ENCODE assay signal across 29 cellular contexts in genomic region chr17:3697157-3697515, GRCh38. TPM values are rescaled to one million over a fixed set of nuclear protein-coding genes. Genes with fewer than 3 reads are reported as not detected.
A peak's percentile ranks its signal among the peaks of the same experiment; 100 is the strongest.
DNase-seq lines count a peak whose midpoint lies in the region; ATAC-seq and TF ChIP-seq lines count a peak whose summit lies in the region.
"Had no signal": no experiment of that assay in that cellular context is flagged by ENCODE, and none has a peak within 500 bp of the region (broad histone marks: within the 10 kb centered on the region; RNA-seq: fewer than 3 reads in every experiment).

No MANE protein-coding gene starts in this region.

- H3K4me3 Mint-ChIP-seq in CD4-positive, CD25-positive, alpha-beta regulatory T cell, result peak overlapping the region in 3 of 4 donors; percentile 81 to 88 (median 84)
- peak overlapping the region in 2 of 3 experiments; percentile 30 to 72 for H3K4me3 Mint-ChIP-seq in nephron

- no peak overlapping the region for H3K4me3 ChIP-seq in CD4-positive, CD25-positive, alpha-beta regulatory T cell (ENCODE audit: low read depth, low read length)
- H3K4me3 ChIP-seq in thyroid gland (replicated peaks in 1 of 3), result no peak overlapping the region
- H3K4me3 ChIP-seq: body of pancreas, hepatocyte, pancreas, upper lobe of right lung had no signal

- no peaks in the 10 kb centered on the region for H3K9me3 ChIP-seq in CD4-positive, CD25-positive, alpha-beta regulatory T cell (ENCODE audit: control insufficient read depth in 2 of 2, low read length in 2 of 2)
- H3K9me3 ChIP-seq in KOPT-K1 (ENCODE audit: insufficient read depth, low read length, poor library complexity, severe bottlenecking) (peaks cover 5% of the 10 kb centered on the region), thyroid gland (no peaks in the 10 kb centered on the region)
- H3K9me3 ChIP-seq: body of pancreas, pancreas, SK-N-SH, upper lobe of right lung had no signal

- WGBS in thyroid gland, 2 donors, result 60 to 64% methylated on average over 6 to 8 of the region's 9 CpGs

- H3K36me3 ChIP-seq in CD4-positive, CD25-positive, alpha-beta regulatory T cell (ENCODE audit: control insufficient read depth, insufficient read depth, low read length), result no peaks in the 10 kb centered on the region
- peaks cover 3% of the 10 kb centered on the region for H3K36me3 ChIP-seq in KOPT-K1 (ENCODE audit: insufficient read depth, low read length)
- H3K36me3 ChIP-seq in thyroid gland, result no peaks in the 10 kb centered on the region
- H3K36me3 ChIP-seq: pancreas, upper lobe of right lung had no signal

- peaks cover 6% of the 10 kb centered on the region for H3K27me3 Mint-ChIP-seq in CD4-positive, CD25-positive, alpha-beta regulatory T cell
- peaks cover 65% of the 10 kb centered on the region for H3K27me3 Mint-ChIP-seq in nephron (ENCODE audit: low read depth)
- H3K27me3 Mint-ChIP-seq: activated CD4-positive, alpha-beta T cell treated with anti-CD3 and anti-CD28 coated beads for 36 hours; activated T-cell treated with anti-CD3 and anti-CD28 coated beads, Interleukin-2, amount 50 U/mL, for 24 hours; stimulated activated naive B cell treated with anti-CD40 and anti-IgM and Interleukin-4, amounts not matched to agents 10 μg/mL and 1 μg/mL and 100 μg/mL, for 72 hours had no signal

- no peak overlapping the region for H3K27ac Mint-ChIP-seq in CD4-positive, CD25-positive, alpha-beta regulatory T cell
- H3K27ac Mint-ChIP-seq in nephron, result no peak overlapping the region
- H3K27ac Mint-ChIP-seq: activated CD4-positive, alpha-beta T cell treated with anti-CD3 and anti-CD28 coated beads for 36 hours had no signal

- no peaks in the 10 kb centered on the region for H3K36me3 Mint-ChIP-seq in CD4-positive, CD25-positive, alpha-beta regulatory T cell
- no peaks in the 10 kb centered on the region for H3K36me3 Mint-ChIP-seq in nephron (ENCODE audit: low read depth)

- no peaks in the 10 kb centered on the region for H3K27me3 ChIP-seq in CD4-positive, CD25-positive, alpha-beta regulatory T cell (ENCODE audit: control insufficient read depth, insufficient read depth, low read length)
- H3K27me3 ChIP-seq in thyroid gland, result peaks cover 3% of the 10 kb centered on the region
- H3K27me3 ChIP-seq: body of pancreas, pancreas had no signal

- TF ChIP-seq CTCF in nephron (IDR thresholded peaks at IDR 0.05; ENCODE audit: unreplicated experiment in 3 of 3) (no peak), thyroid gland (IDR thresholded peaks at IDR 0.05) (no peak)

- peaks cover 21% of the 10 kb centered on the region for H3K4me1 ChIP-seq in CD4-positive, CD25-positive, alpha-beta regulatory T cell (ENCODE audit: control insufficient read depth, insufficient read depth, low read length, poor library complexity, severe bottlenecking)
- H3K4me1 ChIP-seq in thyroid gland, result peaks cover 7 to 14% of the 10 kb centered on the region in 2 donors
- H3K4me1 ChIP-seq: pancreas had no signal

- H3K4me1 Mint-ChIP-seq in CD4-positive, CD25-positive, alpha-beta regulatory T cell, result peaks cover 0 to 36% (median 14%) of the 10 kb centered on the region in 4 donors
- H3K4me1 Mint-ChIP-seq in nephron, result peaks cover 6% of the 10 kb centered on the region

- TF ChIP-seq POLR2A in thyroid gland (IDR thresholded peaks at IDR 0.05), result no peak

- H3K27ac ChIP-seq in CD4-positive, CD25-positive, alpha-beta regulatory T cell (ENCODE audit: insufficient read depth, low read length, poor library complexity, severe bottlenecking), result no peak overlapping the region
- peak overlapping the region; percentile 39 for H3K27ac ChIP-seq in KOPT-K1 (ENCODE audit: low read depth, low read length, poor library complexity, severe bottlenecking)
- H3K27ac ChIP-seq in thyroid gland, result no peak overlapping the region
- H3K27ac ChIP-seq: body of pancreas, hepatocyte, pancreas, upper lobe of right lung had no signal

- intact Hi-C loops in head of caudate nucleus (cut with DNase I), result no loop called here
- intact Hi-C loops in left colon (cut with DNase I, micrococcal nuclease), result no loop called here
- intact Hi-C loops in thyroid gland (cut with DNase I), result no loop called here

- H3K9me3 Mint-ChIP-seq in CD4-positive, CD25-positive, alpha-beta regulatory T cell, result no peaks in the 10 kb centered on the region
- H3K9me3 Mint-ChIP-seq in nephron, result peaks cover 3% of the 10 kb centered on the region

- DNase-seq in CD4-positive, CD25-positive, alpha-beta regulatory T cell, result no peak
- peak in 37 of 42 donors; percentile 20 to 84 (median 57) for DNase-seq in head of caudate nucleus
- no peak for DNase-seq in left colon
- DNase-seq in thyroid gland, result no peak
- DNase-seq: ACHN; activated CD4-positive, alpha-beta T cell treated with anti-CD3 and anti-CD28 coated beads for 36 hours; activated CD8-positive, alpha-beta memory T cell treated with anti-CD3 and anti-CD28 coated beads for 24 hours; activated T-cell treated with anti-CD3 and anti-CD28 coated beads, Interleukin-2, amount 50 U/mL, for 24 hours; body of pancreas; DMS79; effector CD4-positive, alpha-beta T cell; GF-D8; KG1; NCI-H1436 treated with DMSO at 0.1 percent for 48 hours; NCI-H446 treated with DMSO at 0.1 percent for 48 hours; NCI-H82; pancreas; right cardiac atrium; SK-N-SH; stimulated activated CD4-positive, alpha-beta T cell treated with anti-CD3 and anti-CD28 coated beads, Interleukin-12 subunit alpha, Interleukin-12 subunit beta, amount 100 ng/mL, for 4 hours; stimulated activated CD4-positive, alpha-beta T cell treated with anti-CD3 and anti-CD28 coated beads, Interleukin-4, amount 100 ng/mL, for 24 hours; stimulated activated naive B cell treated with anti-CD40 and anti-IgM and Interleukin-4, amounts not matched to agents 10 μg/mL and 1 μg/mL and 100 μg/mL, for 72 hours; upper lobe of right lung had no signal

- ATAC-seq in CD4-positive, CD25-positive, alpha-beta regulatory T cell (ENCODE audit: low read depth in 2 of 2), result no peak
- ATAC-seq in left colon (no peak), HG02623 (IDR thresholded peaks at IDR 0.05; ENCODE audit: unreplicated experiment) (no peak), HG03139 (IDR thresholded peaks at IDR 0.05; ENCODE audit: unreplicated experiment) (no peak)
- ATAC-seq: activated CD4-positive, alpha-beta T cell treated with anti-CD3 and anti-CD28 coated beads for 36 hours; body of pancreas; HCT116; pancreas; stimulated activated naive B cell treated with anti-CD40 and anti-IgM and Interleukin-4, amounts not matched to agents 10 μg/mL and 1 μg/mL and 100 μg/mL, for 72 hours; upper lobe of right lung had no signal

RNA-seq across cellular contexts. Expression of gene P2RX5, which starts 1.2 kb away (rescaled TPM):
- total RNA-seq in CD4-positive, CD25-positive, alpha-beta regulatory T cell, result 16.7 TPM
- polyA plus RNA-seq in CD4-positive, CD25-positive, alpha-beta regulatory T cell, result 10 to 100 TPM; 11.8 to 21.0 (median 14.5) TPM
- 1 to 10 TPM; 1.6 to 2.6 TPM for total RNA-seq in left colon
- total RNA-seq in thyroid gland, result under 1 TPM in 1 of 4 donors, not detected in 3; 0.54 TPM
- total RNA-seq: hepatocyte had no signal
- polyA plus RNA-seq: hepatocyte had no signal

RNA-seq across cellular contexts. Expression of gene HASPIN, which starts 26.6 kb away (rescaled TPM):
- total RNA-seq in CD4-positive, CD25-positive, alpha-beta regulatory T cell, result 0.27 TPM
- under 1 TPM; 0.07 to 0.53 (median 0.34) TPM for polyA plus RNA-seq in CD4-positive, CD25-positive, alpha-beta regulatory T cell
- total RNA-seq in left colon (1 to 10 TPM; 1.1 to 2.6 TPM), thyroid gland (under 1 TPM in 2 of 4 donors, not detected in 2; 0.13 to 0.21 TPM)
- total RNA-seq: body of pancreas had no signal
- polyA plus RNA-seq: pancreas had no signal

RNA-seq across cellular contexts. Expression of gene EMC6, which starts 28.5 kb away (rescaled TPM):
- 27.2 TPM for total RNA-seq in CD4-positive, CD25-positive, alpha-beta regulatory T cell
- polyA plus RNA-seq in CD4-positive, CD25-positive, alpha-beta regulatory T cell, result 100 to 1,000 TPM; 112 to 125 (median 117) TPM
- total RNA-seq in left colon (10 to 100 TPM; 29.7 to 36.0 TPM), thyroid gland (10 to 100 TPM in 2 of 4 donors, 1 to 10 TPM in 2; 4.1 to 17.3 (median 11.5) TPM)

RNA-seq across cellular contexts. Expression of gene TAX1BP3, which starts 28.8 kb away (rescaled TPM):
- 14.9 TPM for total RNA-seq in CD4-positive, CD25-positive, alpha-beta regulatory T cell
- 10 to 100 TPM; 33.2 to 43.6 (median 35.7) TPM for polyA plus RNA-seq in CD4-positive, CD25-positive, alpha-beta regulatory T cell
- total RNA-seq in left colon, result 100 to 1,000 TPM; 231 to 293 TPM
- 100 to 1,000 TPM in 2 of 4 donors, 10 to 100 TPM in 2; 62.9 to 151 (median 120) TPM for total RNA-seq in thyroid gland

Comparison
In these comparisons a context has a peak if more than half of its experiments do, and no peak if none do; other contexts are left out.
1. DNase-seq: peak in head of caudate nucleus (37 of 42); none in CD4-positive, CD25-positive, alpha-beta regulatory T cell (0 of 3), left colon (0 of 2) and thyroid gland (0 of 2).